18 cellular contexts compared by ENCODE assay signal in genomic region chr1:154338875-154339274, GRCh38. TPM values are rescaled to one million over a fixed set of nuclear protein-coding genes. Genes with fewer than 3 reads are reported as not detected.
A peak's percentile ranks its signal among the peaks of the same experiment; 100 is the strongest.
DNase-seq lines count a peak whose midpoint lies in the region; ATAC-seq and TF ChIP-seq lines count a peak whose summit lies in the region.
"Had no signal": no experiment of that assay in that cellular context is flagged by ENCODE, and none has a peak within 500 bp of the region (broad histone marks: within the 10 kb centered on the region; RNA-seq: fewer than 3 reads in every experiment).

No MANE protein-coding gene starts in this region.

- no peak overlapping the region for H4K8ac ChIP-seq in neuronal stem cell (ENCODE audit: low read depth, low read length)

- POLR2A ChIA-PET in CD8-positive, alpha-beta T cell (lab: Charles Lee) = no interaction called here
- POLR2A ChIA-PET in activated CD4-positive, alpha-beta memory T cell treated with anti-CD3 and anti-CD28 coated beads, Interleukin-2, amount 10 ng/mL, durations not matched to agents 7 days and 5 days (lab: Charles Lee) = interaction anchor here (1.3 to 2.5 kb wide), 3 partner anchors 11 to 14 kb away, joined by 3 to 6 read pairs (median 4); no protein-coding TSS in a partner anchor
- POLR2A ChIA-PET in naive thymus-derived CD4-positive, alpha-beta T cell (lab: Charles Lee) = interaction anchor here (0.7 to 5.2 kb wide), 2 partner anchors 13 to 458 kb away, joined by 3 to 92 read pairs; partner anchors contain the start of gene ATP8B2

- peaks cover 20% of the 10 kb centered on the region for H3K36me3 ChIP-seq in CD8-positive, alpha-beta T cell (ENCODE audit: insufficient read depth, low read length)
- peaks cover 13 to 53% (median 22%) of the 10 kb centered on the region in 3 experiments for H3K36me3 ChIP-seq in naive thymus-derived CD4-positive, alpha-beta T cell (ENCODE audit: control insufficient read depth in 2 of 3, insufficient read depth in 3 of 3, low read length in 3 of 3)
- H3K36me3 ChIP-seq in neuronal stem cell (replicated peaks in 1 of 2; ENCODE audit: control insufficient read depth in 2 of 2, insufficient read depth in 2 of 2, low read length in 2 of 2) = peaks cover 68 to 91% of the 10 kb centered on the region in 2 donors

- H3K4me1 Mint-ChIP-seq in activated naive CD4-positive, alpha-beta T cell treated with anti-CD3 and anti-CD28 coated beads, Interleukin-2, amount 50 U/mL, for 24 hours = peaks cover 87% of the 10 kb centered on the region
- H3K4me1 Mint-ChIP-seq in CD8-positive, alpha-beta T cell (ENCODE audit: low read depth) = peaks cover 88% of the 10 kb centered on the region
- H3K4me1 Mint-ChIP-seq in activated CD4-positive, alpha-beta memory T cell treated with anti-CD3 and anti-CD28 coated beads, Interleukin-2, amount 10 ng/mL, durations not matched to agents 7 days and 5 days = peaks cover 94% of the 10 kb centered on the region
- peaks cover 72 to 94% (median 86%) of the 10 kb centered on the region in 7 donors for H3K4me1 Mint-ChIP-seq in naive thymus-derived CD4-positive, alpha-beta T cell

- no peak overlapping the region for H3K4ac ChIP-seq in neuronal stem cell (ENCODE audit: low read length)

- no peak overlapping the region for H3K23ac ChIP-seq in neuronal stem cell (ENCODE audit: low read depth, low read length, poor library complexity)

- peak overlapping the region; percentile 74 for H3K27ac Mint-ChIP-seq in activated naive CD4-positive, alpha-beta T cell treated with anti-CD3 and anti-CD28 coated beads, Interleukin-2, amount 50 U/mL, for 24 hours
- peak overlapping the region in 1 of 2 donors; percentile 22 for H3K27ac Mint-ChIP-seq in activated naive CD4-positive, alpha-beta T cell treated with anti-CD3 and anti-CD28 coated beads, Interleukin-2, amount 50 U/mL, for 72 hours
- peak overlapping the region; percentile 84 for H3K27ac Mint-ChIP-seq in CD8-positive, alpha-beta T cell
- peak overlapping the region; percentile 18 for H3K27ac Mint-ChIP-seq in activated CD4-positive, alpha-beta memory T cell treated with anti-CD3 and anti-CD28 coated beads, Interleukin-2, amount 10 ng/mL, durations not matched to agents 7 days and 5 days
- peak overlapping the region; percentile 43 to 100 (median 94) for H3K27ac Mint-ChIP-seq in naive thymus-derived CD4-positive, alpha-beta T cell
- H3K27ac Mint-ChIP-seq: B cell had no signal

- H2AK5ac ChIP-seq in neuronal stem cell (ENCODE audit: low read depth, low read length) = no peak overlapping the region

- H2BK12ac ChIP-seq in neuronal stem cell (ENCODE audit: low read length) = no peak overlapping the region

- H3K9me3 Mint-ChIP-seq in activated naive CD4-positive, alpha-beta T cell treated with anti-CD3 and anti-CD28 coated beads, Interleukin-2, amount 50 U/mL, for 24 hours = no peaks in the 10 kb centered on the region
- H3K9me3 Mint-ChIP-seq in activated naive CD4-positive, alpha-beta T cell treated with anti-CD3 and anti-CD28 coated beads, Interleukin-2, amount 50 U/mL, for 72 hours = no peaks in the 10 kb centered on the region
- H3K9me3 Mint-ChIP-seq in CD8-positive, alpha-beta T cell = no peaks in the 10 kb centered on the region
- no peaks in the 10 kb centered on the region for H3K9me3 Mint-ChIP-seq in activated CD4-positive, alpha-beta memory T cell treated with anti-CD3 and anti-CD28 coated beads, Interleukin-2, amount 10 ng/mL, durations not matched to agents 7 days and 5 days
- no peaks in the 10 kb centered on the region for H3K9me3 Mint-ChIP-seq in naive thymus-derived CD4-positive, alpha-beta T cell

- H3K27ac ChIP-seq in CD8-positive, alpha-beta T cell (ENCODE audit: low read depth, low read length) = no peak overlapping the region
- peak overlapping the region; percentile 63 for H3K27ac ChIP-seq in naive thymus-derived CD4-positive, alpha-beta T cell (ENCODE audit: low read depth, low read length)
- no peak overlapping the region for H3K27ac ChIP-seq in neuronal stem cell (replicated peaks; ENCODE audit: low read length)

- WGBS in neuronal stem cell (ENCODE audit: extremely low coverage in 2 of 2, insufficient read length in 2 of 2, insufficient replicate concordance in 1 of 2), 2 donors = no CpG with 5 or more reads among the region's 2 CpGs

- no peaks in the 10 kb centered on the region for H3K9me3 ChIP-seq in CD8-positive, alpha-beta T cell (ENCODE audit: low read length)
- H3K9me3 ChIP-seq in naive thymus-derived CD4-positive, alpha-beta T cell (ENCODE audit: control insufficient read depth in 2 of 3, low read length in 3 of 3) = no peaks in the 10 kb centered on the region
- H3K9me3 ChIP-seq in neuronal stem cell (replicated peaks in 1 of 2; ENCODE audit: control insufficient read depth in 2 of 2, insufficient read depth in 1 of 2, low read depth in 1 of 2, low read length in 2 of 2) = no peaks in the 10 kb centered on the region

- H2BK5ac ChIP-seq in neuronal stem cell (ENCODE audit: low read length) = no peak overlapping the region

- H3K27me3 Mint-ChIP-seq in activated naive CD4-positive, alpha-beta T cell treated with anti-CD3 and anti-CD28 coated beads, Interleukin-2, amount 50 U/mL, for 24 hours = no peaks in the 10 kb centered on the region
- H3K27me3 Mint-ChIP-seq in CD8-positive, alpha-beta T cell (ENCODE audit: low read depth) = no peaks in the 10 kb centered on the region
- H3K27me3 Mint-ChIP-seq in activated CD4-positive, alpha-beta memory T cell treated with anti-CD3 and anti-CD28 coated beads, Interleukin-2, amount 10 ng/mL, durations not matched to agents 7 days and 5 days = no peaks in the 10 kb centered on the region
- H3K27me3 Mint-ChIP-seq in naive thymus-derived CD4-positive, alpha-beta T cell = no peaks in the 10 kb centered on the region
- H3K27me3 Mint-ChIP-seq: B cell had no signal

- H2BK120ac ChIP-seq in neuronal stem cell (ENCODE audit: low read depth, low read length) = no peak overlapping the region

- H2BK15ac ChIP-seq in neuronal stem cell (ENCODE audit: low read length) = no peak overlapping the region

- no peak overlapping the region for H3K14ac ChIP-seq in neuronal stem cell (ENCODE audit: low read length)

- peaks cover 98% of the 10 kb centered on the region for H3K4me1 ChIP-seq in CD8-positive, alpha-beta T cell (ENCODE audit: insufficient read depth, low read length)
- peaks cover 92 to 96% of the 10 kb centered on the region in 2 donors for H3K4me1 ChIP-seq in naive thymus-derived CD4-positive, alpha-beta T cell (ENCODE audit: control insufficient read depth in 2 of 2, insufficient read depth in 2 of 2, low read length in 2 of 2)
- peaks cover 0 to 2% of the 10 kb centered on the region in 2 donors for H3K4me1 ChIP-seq in neuronal stem cell (ENCODE audit: control insufficient read depth in 2 of 2, insufficient read depth in 1 of 2, low read depth in 1 of 2, low read length in 2 of 2)

- peaks cover 26% of the 10 kb centered on the region for H3K36me3 Mint-ChIP-seq in activated naive CD4-positive, alpha-beta T cell treated with anti-CD3 and anti-CD28 coated beads, Interleukin-2, amount 50 U/mL, for 24 hours
- H3K36me3 Mint-ChIP-seq in activated naive CD4-positive, alpha-beta T cell treated with anti-CD3 and anti-CD28 coated beads, Interleukin-2, amount 50 U/mL, for 72 hours = peaks cover 40 to 56% of the 10 kb centered on the region in 2 donors
- peaks cover 87% of the 10 kb centered on the region for H3K36me3 Mint-ChIP-seq in CD8-positive, alpha-beta T cell
- peaks cover 87% of the 10 kb centered on the region for H3K36me3 Mint-ChIP-seq in activated CD4-positive, alpha-beta memory T cell treated with anti-CD3 and anti-CD28 coated beads, Interleukin-2, amount 10 ng/mL, durations not matched to agents 7 days and 5 days (ENCODE audit: low read depth)
- peaks cover 30 to 72% (median 57%) of the 10 kb centered on the region in 5 donors for H3K36me3 Mint-ChIP-seq in naive thymus-derived CD4-positive, alpha-beta T cell

- H3K4me3 Mint-ChIP-seq in activated naive CD4-positive, alpha-beta T cell treated with anti-CD3 and anti-CD28 coated beads, Interleukin-2, amount 50 U/mL, for 24 hours = no peak overlapping the region
- H3K4me3 Mint-ChIP-seq in CD8-positive, alpha-beta T cell = peak overlapping the region; percentile 35
- H3K4me3 Mint-ChIP-seq in activated CD4-positive, alpha-beta memory T cell treated with anti-CD3 and anti-CD28 coated beads, Interleukin-2, amount 10 ng/mL, durations not matched to agents 7 days and 5 days = no peak overlapping the region
- H3K4me3 Mint-ChIP-seq in naive thymus-derived CD4-positive, alpha-beta T cell = peak overlapping the region; percentile 21 to 92 (median 70)
- H3K4me3 Mint-ChIP-seq: B cell had no signal

- TF ChIP-seq CTCF in CD8-positive, alpha-beta T cell (IDR thresholded peaks at IDR 0.05) = no peak

- no peak for ATAC-seq in activated naive CD4-positive, alpha-beta T cell treated with anti-CD3 and anti-CD28 coated beads, Interleukin-2, amount 50 U/mL, for 72 hours
- ATAC-seq in CD8-positive, alpha-beta T cell = no peak
- no peak for ATAC-seq in naive thymus-derived CD4-positive, alpha-beta T cell

- H3K27me3 ChIP-seq in CD8-positive, alpha-beta T cell (ENCODE audit: insufficient read depth, low read length) = no peaks in the 10 kb centered on the region
- H3K27me3 ChIP-seq in naive thymus-derived CD4-positive, alpha-beta T cell (ENCODE audit: control insufficient read depth in 2 of 2, insufficient read depth in 2 of 2, low read length in 2 of 2) = no peaks in the 10 kb centered on the region
- no peaks in the 10 kb centered on the region for H3K27me3 ChIP-seq in neuronal stem cell (ENCODE audit: control insufficient read depth in 3 of 3, insufficient read depth in 3 of 3, low read depth in 1 of 3, low read length in 3 of 3)

- H2AFZ ChIP-seq in neuronal stem cell (ENCODE audit: low read length) = no peak overlapping the region

- no peak overlapping the region for H3K18ac ChIP-seq in neuronal stem cell (ENCODE audit: low read length)

- peaks cover 5% of the 10 kb centered on the region for H3K79me1 ChIP-seq in neuronal stem cell (ENCODE audit: low read depth, low read length)

- no peak for DNase-seq in activated naive CD4-positive, alpha-beta T cell treated with anti-CD3 and anti-CD28 coated beads, Interleukin-2, amount 50 U/mL, for 72 hours (ENCODE audit: low spot score in 2 of 2)
- DNase-seq in CD8-positive, alpha-beta T cell = no peak
- no peak for DNase-seq in activated CD4-positive, alpha-beta memory T cell treated with anti-CD3 and anti-CD28 coated beads, Interleukin-2, amount 10 ng/mL, durations not matched to agents 7 days and 5 days
- no peak for DNase-seq in naive thymus-derived CD4-positive, alpha-beta T cell
- no peak for DNase-seq in neuronal stem cell (ENCODE audit: low spot score)
- no peak for DNase-seq in activated CD4-positive, CD25-positive, alpha-beta regulatory T cell (lab: John Stamatoyannopoulos, UW)
- DNase-seq: DMS79 treated with DMSO at 0.1 percent for 48 hours; H7; NCI-H1092; NCI-H1694 treated with DMSO at 0.1 percent for 48 hours; NCI-H226; NCI-H69; NK-92 treated with Interleukin-12 subunit alpha and Interleukin-12 subunit beta, amount 100 ng/mL, for 24 hours; SHP77 treated with DMSO at 0.1 percent for 48 hours had no signal

- CTCF ChIA-PET in CD8-positive, alpha-beta T cell (lab: Charles Lee) = interaction anchor here (0.6 to 7.1 kb wide), 3 partner anchors 14 to 67 kb away, joined by 3 to 139 read pairs (median 3); partner anchors contain the start of genes AQP10 and ATP8B2
- CTCF ChIA-PET in activated CD4-positive, alpha-beta memory T cell treated with anti-CD3 and anti-CD28 coated beads, Interleukin-2, amount 10 ng/mL, durations not matched to agents 7 days and 5 days (lab: Charles Lee) = interaction anchor here (0.6 to 6.6 kb wide), 2 partner anchors 13 to 48 kb away, joined by 3 to 197 read pairs; partner anchors contain the start of gene ATP8B2
- CTCF ChIA-PET in naive thymus-derived CD4-positive, alpha-beta T cell (lab: Charles Lee) = interaction anchor here (0.5 to 6.6 kb wide), 2 partner anchors 13 to 71 kb away, joined by 3 to 89 read pairs; partner anchors contain the start of gene ATP8B2

- no peak overlapping the region for H4K91ac ChIP-seq in neuronal stem cell (ENCODE audit: low read depth, low read length, poor library complexity)

- H3K4me2 ChIP-seq in neuronal stem cell (ENCODE audit: insufficient read depth, low read length, poor library complexity, severe bottlenecking) = no peak overlapping the region

- H3K9ac ChIP-seq in neuronal stem cell (ENCODE audit: low read depth, low read length, poor library complexity) = no peak overlapping the region

- H3K4me3 ChIP-seq in CD8-positive, alpha-beta T cell (ENCODE audit: low read depth, low read length) = no peak overlapping the region
- H3K4me3 ChIP-seq in naive thymus-derived CD4-positive, alpha-beta T cell (ENCODE audit: low read length) = no peak overlapping the region
- no peak overlapping the region for H3K4me3 ChIP-seq in neuronal stem cell (ENCODE audit: low read length in 2 of 2)

- intact Hi-C loops in CD8-positive, alpha-beta T cell (cut with DNase I, micrococcal nuclease) = loop anchor here (5.0 to 10.0 kb wide), 2 partner anchors 68 to 344 kb away; partner anchors contain the start of genes IL6R (in 1 of the 2) and RPS27 (in 1 of the 2)
- intact Hi-C loops in naive thymus-derived CD4-positive, alpha-beta T cell (cut with micrococcal nuclease) = no loop called here

RNA-seq across cellular contexts. Expression of gene ATP8B2, which starts 13.6 kb away (rescaled TPM):
- 10 to 100 TPM; 48.0 to 56.1 TPM for total RNA-seq in activated naive CD4-positive, alpha-beta T cell treated with anti-CD3 and anti-CD28 coated beads, Interleukin-2, amount 50 U/mL, for 72 hours
- 10 to 100 TPM; 51.1 to 58.4 TPM for total RNA-seq in CD8-positive, alpha-beta T cell
- 100 to 1,000 TPM; 142 to 149 TPM for total RNA-seq in activated CD4-positive, alpha-beta memory T cell treated with anti-CD3 and anti-CD28 coated beads, Interleukin-2, amount 10 ng/mL, durations not matched to agents 7 days and 5 days
- total RNA-seq in naive thymus-derived CD4-positive, alpha-beta T cell = 100 to 1,000 TPM; 105 to 130 (median 117) TPM
- 10 to 100 TPM; 49.2 to 89.4 TPM for polyA plus RNA-seq in naive thymus-derived CD4-positive, alpha-beta T cell
- polyA plus RNA-seq in neuronal stem cell (2013, experiment 1 of 2) = 23.7 TPM
- polyA plus RNA-seq in neuronal stem cell (2013, experiment 2 of 2) = 22.1 TPM

RNA-seq across cellular contexts. Expression of gene AQP10, which starts 18.0 kb away (rescaled TPM):
- total RNA-seq in activated naive CD4-positive, alpha-beta T cell treated with anti-CD3 and anti-CD28 coated beads, Interleukin-2, amount 50 U/mL, for 72 hours = not detected
- total RNA-seq in CD8-positive, alpha-beta T cell = not detected
- not detected for total RNA-seq in activated CD4-positive, alpha-beta memory T cell treated with anti-CD3 and anti-CD28 coated beads, Interleukin-2, amount 10 ng/mL, durations not matched to agents 7 days and 5 days
- total RNA-seq in naive thymus-derived CD4-positive, alpha-beta T cell = under 1 TPM in 1 of 5 experiments, not detected in 4; 0.59 TPM
- polyA plus RNA-seq in naive thymus-derived CD4-positive, alpha-beta T cell = not detected
- polyA plus RNA-seq in neuronal stem cell (2013, experiment 1 of 2) = not detected
- not detected for polyA plus RNA-seq in neuronal stem cell (2013, experiment 2 of 2)
- total RNA-seq: B cell, H7, MCF 10A, OCI-LY7 had no signal

Comparison
In these comparisons a context has a peak if more than half of its experiments do, and no peak if none do; other contexts are left out.
1. H3K4me3 Mint-ChIP-seq: peak in CD8-positive, alpha-beta T cell (single experiment) and naive thymus-derived CD4-positive, alpha-beta T cell (10 of 10); none in activated naive CD4-positive, alpha-beta T cell treated with anti-CD3 and anti-CD28 coated beads, Interleukin-2, amount 50 U/mL, for 24 hours (single experiment) and activated CD4-positive, alpha-beta memory T cell treated with anti-CD3 and anti-CD28 coated beads, Interleukin-2, amount 10 ng/mL, durations not matched to agents 7 days and 5 days (single experiment).
2. intact Hi-C loops: an anchor here in CD8-positive, alpha-beta T cell (5.0 to 10.0 kb wide); none called in naive thymus-derived CD4-positive, alpha-beta T cell.